In genomic region chr5:39195198-39195826, GRCh38 we compare ENCODE assay signal across 14 cellular contexts. TPM values are rescaled to one million over a fixed set of nuclear protein-coding genes. Genes with fewer than 3 reads are reported as not detected.
DNase-seq lines count a peak whose midpoint lies in the region; ATAC-seq and TF ChIP-seq lines count a peak whose summit lies in the region.
"Had no signal": no experiment of that assay in that cellular context is flagged by ENCODE, and none has a peak within 500 bp of the region (broad histone marks: within the 10 kb centered on the region; RNA-seq: fewer than 3 reads in every experiment).

No MANE protein-coding gene starts in this region.

- H3K9me3 Mint-ChIP-seq in T-helper 1 cell treated with Interleukin-12 subunit alpha and Interleukin-12 subunit beta and Interleukin-4 antibody, amounts not matched to agents 30 μg/mL and 1 μg/mL, for 36 hours: no peaks in the 10 kb centered on the region
- H3K9me3 Mint-ChIP-seq in HFFc6: no peaks in the 10 kb centered on the region
- no peaks in the 10 kb centered on the region for H3K9me3 Mint-ChIP-seq in activated naive CD8-positive, alpha-beta T cell treated with anti-CD3 and anti-CD28 coated beads, Interleukin-2, amount 50 U/mL, for 24 hours
- H3K9me3 Mint-ChIP-seq in nephron: no peaks in the 10 kb centered on the region
- H3K9me3 Mint-ChIP-seq: activated B cell treated with CpG ODN at 0.5 μM for 24 hours had no signal

- H3K27me3 Mint-ChIP-seq in T-helper 1 cell treated with Interleukin-12 subunit alpha and Interleukin-12 subunit beta and Interleukin-4 antibody, amounts not matched to agents 30 μg/mL and 1 μg/mL, for 36 hours (ENCODE audit: low read depth): no peaks in the 10 kb centered on the region
- H3K27me3 Mint-ChIP-seq in HFFc6 (ENCODE audit: insufficient read depth) (no peaks in the 10 kb centered on the region), nephron (ENCODE audit: low read depth) (no peaks in the 10 kb centered on the region)
- no peaks in the 10 kb centered on the region for H3K27me3 Mint-ChIP-seq in activated naive CD8-positive, alpha-beta T cell treated with anti-CD3 and anti-CD28 coated beads, Interleukin-2, amount 50 U/mL, for 24 hours

- ATAC-seq in activated naive CD8-positive, alpha-beta T cell treated with anti-CD3 and anti-CD28 coated beads, Interleukin-2, amount 50 U/mL, for 24 hours: peak; percentile 55

- peak overlapping the region; percentile 83 for H3K4me3 Mint-ChIP-seq in T-helper 1 cell treated with Interleukin-12 subunit alpha and Interleukin-12 subunit beta and Interleukin-4 antibody, amounts not matched to agents 30 μg/mL and 1 μg/mL, for 36 hours
- H3K4me3 Mint-ChIP-seq in HFFc6: peak overlapping the region; percentile 41
- H3K4me3 Mint-ChIP-seq in activated naive CD8-positive, alpha-beta T cell treated with anti-CD3 and anti-CD28 coated beads, Interleukin-2, amount 50 U/mL, for 24 hours: peak overlapping the region; percentile 75
- H3K4me3 Mint-ChIP-seq in nephron: no peak overlapping the region
- H3K4me3 Mint-ChIP-seq: activated B cell treated with CpG ODN at 0.5 μM for 24 hours had no signal

- TF ChIP-seq CTCF in HFFc6 (IDR thresholded peaks at IDR 0.05) (no peak), nephron (IDR thresholded peaks at IDR 0.05; ENCODE audit: unreplicated experiment in 3 of 3) (no peak)

- H3K27ac Mint-ChIP-seq in T-helper 1 cell treated with Interleukin-12 subunit alpha and Interleukin-12 subunit beta and Interleukin-4 antibody, amounts not matched to agents 30 μg/mL and 1 μg/mL, for 36 hours: peak overlapping the region; percentile 78
- H3K27ac Mint-ChIP-seq in HFFc6 (peak overlapping the region; percentile 90), nephron (peak overlapping the region in 2 of 3 experiments; percentile 19 to 84)
- peak overlapping the region; percentile 97 for H3K27ac Mint-ChIP-seq in activated naive CD8-positive, alpha-beta T cell treated with anti-CD3 and anti-CD28 coated beads, Interleukin-2, amount 50 U/mL, for 24 hours
- H3K27ac Mint-ChIP-seq: activated B cell treated with CpG ODN at 0.5 μM for 24 hours had no signal

- DNase-seq in T-helper 1 cell (no peak), HFFc6 (no peak), NCI-H526 (lab: John Stamatoyannopoulos, UW) (no peak), NCI-H1436 (lab: John Stamatoyannopoulos, UW) (no peak), SIG-M5 (lab: John Stamatoyannopoulos, UW) (no peak)
- DNase-seq in activated naive CD8-positive, alpha-beta T cell treated with anti-CD3 and anti-CD28 coated beads, Interleukin-2, amount 50 U/mL, for 24 hours: no peak
- DNase-seq: activated B cell treated with CpG ODN at 0.5 μM for 24 hours, hippocampal formation, MM.1S, NCI-H2171, small intestine, testis had no signal

- peaks cover 44% of the 10 kb centered on the region for H3K36me3 Mint-ChIP-seq in T-helper 1 cell treated with Interleukin-12 subunit alpha and Interleukin-12 subunit beta and Interleukin-4 antibody, amounts not matched to agents 30 μg/mL and 1 μg/mL, for 36 hours (ENCODE audit: low read depth)
- H3K36me3 Mint-ChIP-seq in HFFc6 (ENCODE audit: low read depth): no peaks in the 10 kb centered on the region
- H3K36me3 Mint-ChIP-seq in activated naive CD8-positive, alpha-beta T cell treated with anti-CD3 and anti-CD28 coated beads, Interleukin-2, amount 50 U/mL, for 24 hours (ENCODE audit: low read depth): peaks cover 3% of the 10 kb centered on the region
- no peaks in the 10 kb centered on the region for H3K36me3 Mint-ChIP-seq in nephron (ENCODE audit: low read depth)

- H3K4me1 Mint-ChIP-seq in T-helper 1 cell treated with Interleukin-12 subunit alpha and Interleukin-12 subunit beta and Interleukin-4 antibody, amounts not matched to agents 30 μg/mL and 1 μg/mL, for 36 hours (ENCODE audit: low read depth): peaks cover 60% of the 10 kb centered on the region
- H3K4me1 Mint-ChIP-seq in HFFc6 (ENCODE audit: low read depth): peaks cover 88% of the 10 kb centered on the region
- peaks cover 72% of the 10 kb centered on the region for H3K4me1 Mint-ChIP-seq in activated naive CD8-positive, alpha-beta T cell treated with anti-CD3 and anti-CD28 coated beads, Interleukin-2, amount 50 U/mL, for 24 hours
- peaks cover 43% of the 10 kb centered on the region for H3K4me1 Mint-ChIP-seq in nephron

RNA-seq across cellular contexts. Expression of gene FYB1, which starts 24.1 kb away (rescaled TPM):
- 1 to 10 TPM in 2 of 6 experiments, under 1 TPM in 4; 0.32 to 1.7 (median 0.49) TPM for total RNA-seq in HFFc6 (2021; fragmentation: NEBNext Ultra II Directional; extraction: Animal tissue kit (Norgen Biotek cat#: 25700))

Comparison
In these comparisons a context has a peak if more than half of its experiments do, and no peak if none do; other contexts are left out.
1. H3K4me3 Mint-ChIP-seq: peak in T-helper 1 cell treated with Interleukin-12 subunit alpha and Interleukin-12 subunit beta and Interleukin-4 antibody, amounts not matched to agents 30 μg/mL and 1 μg/mL, for 36 hours (single experiment), HFFc6 (single experiment) and activated naive CD8-positive, alpha-beta T cell treated with anti-CD3 and anti-CD28 coated beads, Interleukin-2, amount 50 U/mL, for 24 hours (single experiment); none in nephron (0 of 3).
2. Peak in every context shown above with its lines, with median percentiles within 50 percentile points of each other: H3K27ac Mint-ChIP-seq.